ENCODE assay signal across 18 cellular contexts in genomic region chr5:27144456-27144855, GRCh38.
DNase-seq lines count a peak whose midpoint lies in the region; ATAC-seq and TF ChIP-seq lines count a peak whose summit lies in the region.
"Had no signal": no experiment of that assay in that cellular context is flagged by ENCODE, and none has a peak within 500 bp of the region (broad histone marks: within the 10 kb centered on the region; RNA-seq: fewer than 3 reads in every experiment).

No MANE protein-coding gene starts in this region.

- TF ChIP-seq CTCF in RWPE1 (conservative IDR thresholded peaks at IDR 0.05; ENCODE audit: low read depth) (no peak), fibroblast of mammary gland (conservative IDR thresholded peaks at IDR 0.05; ENCODE audit: control insufficient read depth, insufficient read depth, low read depth, low read length) (no peak)

- POLR2A ChIA-PET in RWPE1 (lab: Yijun Ruan, JAX; ENCODE audit: low non-redundant PET): no interaction called here

- no peak overlapping the region for H3K27ac ChIP-seq in RWPE1
- H3K27ac ChIP-seq: BLaER1 had no signal

- no peak for ATAC-seq in GM19467 (IDR thresholded peaks at IDR 0.05; ENCODE audit: unreplicated experiment)
- ATAC-seq: Panc1, T-helper 17 cell had no signal

- CTCF ChIA-PET in RWPE1 (lab: Yijun Ruan, JAX): no interaction called here

- DNase-seq in ELR (ENCODE audit: low read depth) (peak; percentile 25), HS-5 (ENCODE audit: low read depth) (peak; percentile 38), RWPE1 (ENCODE audit: low spot score) (peak; percentile 18), fibroblast of mammary gland (ENCODE audit: low read depth) (peak; percentile 7), nucleus accumbens (lab: John Stamatoyannopoulos, UW) (no peak), NCI-H2171 treated with DMSO at 0.1 percent for 48 hours (lab: John Stamatoyannopoulos, UW) (no peak)
- DNase-seq: CD4-positive, alpha-beta memory T cell; DMS153; GF-D8; Kasumi-1; NCI-H1105; NCI-H1694 treated with DMSO at 0.1 percent for 48 hours; NCI-H526; SHP77; T-helper 17 cell had no signal

- H3K4me3 ChIP-seq in fibroblast of mammary gland (ENCODE audit: control insufficient read depth, low read depth, low read length): no peak overlapping the region
- H3K4me3 ChIP-seq: BLaER1 had no signal

Comparison
In these comparisons a context has a peak if more than half of its experiments do, and no peak if none do; other contexts are left out.
1. DNase-seq: peak in ELR (single experiment), HS-5 (single experiment), RWPE1 (single experiment) and fibroblast of mammary gland (single experiment); none in nucleus accumbens (0 of 56) and NCI-H2171 treated with DMSO at 0.1 percent for 48 hours (single experiment).